Comparison of ENCODE assay signal across 1 cellular context in the genomic region with DNA sequence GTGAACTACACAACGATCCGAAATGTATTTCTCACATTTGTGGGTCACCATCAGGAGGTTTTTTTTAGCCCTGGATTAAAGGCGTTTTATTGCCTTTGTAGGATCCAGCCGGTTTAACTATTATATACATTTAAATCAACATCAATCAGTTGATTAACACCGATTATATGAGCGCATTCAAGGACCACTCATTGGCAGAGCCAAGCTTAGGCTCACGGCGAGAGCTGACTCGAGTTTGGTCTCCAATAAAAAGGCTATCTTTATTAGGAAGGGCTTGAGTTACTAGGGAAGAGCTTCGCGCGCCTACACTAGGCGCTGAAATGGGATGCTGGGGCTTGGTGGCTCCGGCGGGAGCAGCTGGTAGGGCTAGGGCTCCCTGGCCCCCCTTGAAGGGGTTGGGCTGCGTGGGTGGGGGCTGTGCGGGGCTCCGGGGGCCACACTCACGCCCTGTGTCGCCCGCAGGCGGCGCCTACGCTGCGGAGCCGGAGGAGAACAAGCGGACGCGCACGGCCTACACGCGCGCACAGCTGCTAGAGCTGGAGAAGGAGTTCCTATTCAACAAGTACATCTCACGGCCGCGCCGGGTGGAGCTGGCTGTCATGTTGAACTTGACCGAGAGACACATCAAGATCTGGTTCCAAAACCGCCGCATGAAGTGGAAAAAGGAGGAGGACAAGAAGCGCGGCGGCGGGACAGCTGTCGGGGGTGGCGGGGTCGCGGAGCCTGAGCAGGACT.
TF ChIP-seq lines count a peak whose summit lies in the region.

No MANE protein-coding gene starts in this region.

TF ChIP-seq in WTC11, 78 proteins besides CTCF, POLR2A, EP300 and RAD21 (continued from another document):
- TF ChIP-seq, protein P1, sequence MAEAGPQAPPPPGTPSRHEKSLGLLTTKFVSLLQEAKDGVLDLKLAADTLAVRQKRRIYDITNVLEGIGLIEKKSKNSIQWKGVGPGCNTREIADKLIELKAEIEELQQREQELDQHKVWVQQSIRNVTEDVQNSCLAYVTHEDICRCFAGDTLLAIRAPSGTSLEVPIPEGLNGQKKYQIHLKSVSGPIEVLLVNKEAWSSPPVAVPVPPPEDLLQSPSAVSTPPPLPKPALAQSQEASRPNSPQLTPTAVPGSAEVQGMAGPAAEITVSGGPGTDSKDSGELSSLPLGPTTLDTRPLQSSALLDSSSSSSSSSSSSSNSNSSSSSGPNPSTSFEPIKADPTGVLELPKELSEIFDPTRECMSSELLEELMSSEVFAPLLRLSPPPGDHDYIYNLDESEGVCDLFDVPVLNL (CRISPR knock-in tag; IDR thresholded peaks at IDR 0.05; ENCODE audit: borderline replicate concordance, low read depth): no peak
- TF ChIP-seq NR2C2 (CRISPR knock-in tag; IDR thresholded peaks at IDR 0.05): no peak
